In the genomic region with DNA sequence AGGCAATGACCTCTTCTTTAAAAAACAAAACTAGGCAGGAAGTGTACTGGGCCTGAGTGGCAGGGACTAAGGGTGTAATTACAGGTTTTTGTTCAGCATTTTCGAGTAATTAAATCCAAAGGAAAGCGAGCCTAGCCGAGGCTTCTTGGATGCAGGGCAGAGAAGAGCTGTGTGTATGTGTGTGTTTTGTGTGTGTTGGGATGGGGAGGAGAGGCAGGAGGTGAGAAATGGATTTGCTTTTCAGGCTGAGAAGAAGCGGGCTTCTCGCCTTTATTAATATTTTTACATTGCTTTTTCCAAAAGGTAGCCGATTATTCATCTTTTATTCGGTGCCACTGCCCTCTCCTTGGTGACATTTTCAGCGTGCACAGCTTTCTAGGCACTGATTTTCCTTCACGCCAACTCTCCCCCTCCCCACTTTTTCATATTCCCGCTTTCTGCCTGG, we compare ENCODE assay signal across 8 cellular contexts. TPM values are rescaled to one million over a fixed set of nuclear protein-coding genes. Genes with fewer than 3 reads are reported as not detected.
DNase-seq lines count a peak whose midpoint lies in the region; ATAC-seq and TF ChIP-seq lines count a peak whose summit lies in the region.

No MANE protein-coding gene starts in this region.

- peaks cover 47% of the 10 kb centered on the region for H3F3A ChIP-seq in MM.1S (ENCODE audit: insufficient read depth, low read length)

- H3K27me3 Mint-ChIP-seq in natural killer cell (ENCODE audit: low read depth in 2 of 2), result no peaks in the 10 kb centered on the region

- H2AFZ ChIP-seq in MM.1S (ENCODE audit: low read length), result no peak overlapping the region

- intact Hi-C loops in ascending aorta (cut with DNase I) (loop anchor here (10.0 kb wide), 1 partner anchor 273 kb away; a partner anchor contains a TSS), natural killer cell (cut with micrococcal nuclease) (loop anchor here (5.0 kb wide), 1 partner anchor 270 kb away; no protein-coding TSS in a partner anchor)

- peak overlapping the region; percentile 96 to 100 (median 98); a peak in 20 of 22 replicates for H3K27ac ChIP-seq in BLaER1 treated with 17β-estradiol and CSF1 and Interleukin-3, amounts not matched to agents 10 nM and 100 nM
- H3K27ac ChIP-seq in MM.1S (ENCODE audit: low read length) (peak overlapping the region; percentile 77; the same call in 1 of the 2 replicates), ascending aorta (peak overlapping the region; percentile 78 to 88)

- no peaks in the 10 kb centered on the region for H3K36me3 ChIP-seq in BLaER1 treated with 17β-estradiol and CSF1 and Interleukin-3, amounts not matched to agents 10 nM and 100 nM
- H3K36me3 ChIP-seq in MM.1S (replicated peaks; ENCODE audit: insufficient read depth, low read length) (no peaks in the 10 kb centered on the region), ascending aorta (no peaks in the 10 kb centered on the region)

- H3K9me2 ChIP-seq in MM.1S (replicated peaks; ENCODE audit: insufficient read depth, low read length), result no peaks in the 10 kb centered on the region

- peaks cover 77 to 89% of the 10 kb centered on the region in 2 donors for H3K4me1 Mint-ChIP-seq in natural killer cell

- H3K27me3 ChIP-seq in BLaER1 treated with 17β-estradiol and CSF1 and Interleukin-3, amounts not matched to agents 10 nM and 100 nM, result no peaks in the 10 kb centered on the region; a peak in 1 of 22 replicates
- H3K27me3 ChIP-seq in MM.1S (replicated peaks; ENCODE audit: insufficient read depth, low read length) (no peaks in the 10 kb centered on the region), ascending aorta (no peaks in the 10 kb centered on the region)

- ATAC-seq in natural killer cell (no peak), GM21825 (IDR thresholded peaks at IDR 0.05; ENCODE audit: unreplicated experiment) (no peak), GM18519 (IDR thresholded peaks at IDR 0.05; ENCODE audit: low FRiP score, unreplicated experiment) (no peak)

- DNase-seq in MM.1S (no peak), ascending aorta (ENCODE audit: low spot score in 2 of 2) (no peak), natural killer cell (no peak), CD1c-positive myeloid dendritic cell (ENCODE audit: extremely low spot score) (no peak), SK-N-DZ (ENCODE audit: low spot score) (no peak)

- H3K4me3 ChIP-seq in BLaER1 treated with 17β-estradiol and CSF1 and Interleukin-3, amounts not matched to agents 10 nM and 100 nM, result peak overlapping the region in 8 of 10 experiments; percentile 0 to 63 (median 34); a peak in 12 of 20 replicates
- H3K4me3 ChIP-seq in MM.1S (ENCODE audit: low read length) (no peak overlapping the region), ascending aorta (no peak overlapping the region)

- peak overlapping the region; percentile 82 to 98 (median 94) for H3K4me2 ChIP-seq in BLaER1 treated with 17β-estradiol and CSF1 and Interleukin-3, amounts not matched to agents 10 nM and 100 nM
- no peak overlapping the region for H3K4me2 ChIP-seq in MM.1S (ENCODE audit: low read depth, low read length)

- TF ChIP-seq CTCF in MM.1S (IDR thresholded peaks at IDR 0.05; ENCODE audit: low read length), result no peak
- TF ChIP-seq CTCF in ascending aorta (IDR thresholded peaks at IDR 0.05), result no peak
- TF ChIP-seq CTCF in natural killer cell (IDR thresholded peaks at IDR 0.05), result no peak

- no peaks in the 10 kb centered on the region for H3K79me2 ChIP-seq in MM.1S (ENCODE audit: low read length)

- H3K4me1 ChIP-seq in BLaER1 treated with 17β-estradiol and CSF1 and Interleukin-3, amounts not matched to agents 10 nM and 100 nM, result peaks cover 86 to 97% (median 95%) of the 10 kb centered on the region in 10 experiments
- peaks cover 56% of the 10 kb centered on the region for H3K4me1 ChIP-seq in MM.1S (ENCODE audit: low read length)
- peaks cover 14 to 62% of the 10 kb centered on the region in 2 donors for H3K4me1 ChIP-seq in ascending aorta

- no peaks in the 10 kb centered on the region for H3K36me3 Mint-ChIP-seq in natural killer cell

- H4K20me1 ChIP-seq in BLaER1 treated with 17β-estradiol and CSF1 and Interleukin-3, amounts not matched to agents 10 nM and 100 nM, result no peaks in the 10 kb centered on the region
- H4K20me1 ChIP-seq in MM.1S (ENCODE audit: insufficient read depth, low read length), result no peaks in the 10 kb centered on the region

- H3K9ac ChIP-seq in BLaER1 treated with 17β-estradiol and CSF1 and Interleukin-3, amounts not matched to agents 10 nM and 100 nM, result peak overlapping the region; percentile 51 to 95 (median 90)
- H3K9ac ChIP-seq in MM.1S (ENCODE audit: low read length), result no peak overlapping the region

- no peaks in the 10 kb centered on the region for H3K9me3 Mint-ChIP-seq in natural killer cell

- H3K9me3 ChIP-seq in BLaER1 treated with 17β-estradiol and CSF1 and Interleukin-3, amounts not matched to agents 10 nM and 100 nM (replicated peaks in 1 of 11), result no peaks in the 10 kb centered on the region
- H3K9me3 ChIP-seq in MM.1S (replicated peaks; ENCODE audit: insufficient read depth, low read length), result no peaks in the 10 kb centered on the region
- H3K9me3 ChIP-seq in ascending aorta, result no peaks in the 10 kb centered on the region

- peak overlapping the region; percentile 96 to 99 for H3K27ac Mint-ChIP-seq in natural killer cell

- peak overlapping the region; percentile 87 for H3K4me3 Mint-ChIP-seq in natural killer cell

RNA-seq across cellular contexts. Expression of a gene that starts 8.9 kb away (rescaled TPM):
- 68.1 TPM for total RNA-seq in ascending aorta
- total RNA-seq in natural killer cell, result 10 to 100 TPM; 39.3 to 46.5 (median 46.3) TPM
- 18.1 and 20.5 TPM in 2 replicates for polyA plus RNA-seq in SK-N-DZ (2014; cell fraction: cytosol; rRNA removed)
- 10.6 and 12.5 TPM in 2 replicates for polyA plus RNA-seq in SK-N-DZ (2014; cell fraction: nucleus; rRNA removed)

Comparison
In these comparisons a context has a peak if more than half of its experiments do, and no peak if none do; other contexts are left out.
1. H3K4me3 ChIP-seq: peak in BLaER1 treated with 17β-estradiol and CSF1 and Interleukin-3, amounts not matched to agents 10 nM and 100 nM (8 of 10); none in MM.1S (single experiment) and ascending aorta (0 of 2).
2. Peak in every context shown above with its lines, with median percentiles within 50 percentile points of each other: H3K27ac ChIP-seq.